ENCODE assay signal across 24 cellular contexts in the genomic region with DNA sequence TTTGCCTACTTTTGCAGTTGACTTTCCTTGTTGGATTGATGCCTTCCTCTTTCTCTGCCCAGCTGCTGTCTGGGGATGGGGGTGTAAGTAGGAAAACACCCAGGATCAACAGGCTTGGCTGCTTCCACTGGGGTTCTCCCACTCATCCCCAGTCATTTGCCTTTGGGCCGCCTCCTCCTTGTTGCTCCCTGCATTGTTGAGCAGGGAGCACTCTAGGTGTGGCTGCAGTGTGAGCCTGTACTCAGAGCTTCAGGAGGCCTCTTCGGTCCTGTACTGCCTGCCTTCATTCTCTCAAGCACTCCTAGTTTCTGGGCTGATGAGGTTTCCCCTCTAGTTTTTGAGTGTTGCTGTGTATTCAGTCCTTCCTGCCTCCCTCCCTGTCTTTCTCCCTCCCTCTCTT. TPM values are rescaled to one million over a fixed set of nuclear protein-coding genes. Genes with fewer than 3 reads are reported as not detected.
DNase-seq lines count a peak whose midpoint lies in the region; ATAC-seq and TF ChIP-seq lines count a peak whose summit lies in the region.
"Had no signal": no experiment of that assay in that cellular context is flagged by ENCODE, and none has a peak within 500 bp of the region (broad histone marks: within the 10 kb centered on the region; RNA-seq: fewer than 3 reads in every experiment).

No MANE protein-coding gene starts in this region.

- no peak overlapping the region for H3K4me3 ChIP-seq in heart left ventricle
- no peak overlapping the region for H3K4me3 ChIP-seq in left ventricle myocardium inferior
- H3K4me3 ChIP-seq in body of pancreas: no peak overlapping the region
- no peak overlapping the region for H3K4me3 ChIP-seq in lower lobe of right lung
- no peak overlapping the region for H3K4me3 ChIP-seq in upper lobe of right lung
- H3K4me3 ChIP-seq in breast epithelium: no peak overlapping the region
- H3K4me3 ChIP-seq: BLaER1 treated with 17β-estradiol and CSF1 and Interleukin-3, amounts not matched to agents 10 nM and 100 nM; GM12878; GM23248; HAP-1 had no signal

- ATAC-seq in heart left ventricle (peak in 3 of 4 donors; percentile 34 to 62 (median 42)), body of pancreas (peak; percentile 25), lower lobe of right lung (peak; percentile 48 to 59), upper lobe of right lung (peak; percentile 64)
- ATAC-seq: GM12878, SK-N-SH treated with all-trans-retinoic acid at 6 μM for 48 hours had no signal

- intact Hi-C loops in heart left ventricle (cut with DNase I): no loop called here
- intact Hi-C loops in left ventricle myocardium inferior (cut with micrococcal nuclease): no loop called here
- intact Hi-C loops in body of pancreas (cut with DNase I): no loop called here
- intact Hi-C loops in lower lobe of right lung (cut with DNase I): no loop called here
- intact Hi-C loops in upper lobe of right lung (cut with DNase I): no loop called here
- intact Hi-C loops in breast epithelium (cut with DNase I; ENCODE audit: low total_unique reads): no loop called here

- H3K36me3 ChIP-seq in heart left ventricle: peaks cover 0 to 58% (median 21%) of the 10 kb centered on the region in 9 donors
- H3K36me3 ChIP-seq in left ventricle myocardium inferior: peaks cover 33% of the 10 kb centered on the region
- peaks cover 0 to 5% of the 10 kb centered on the region in 2 donors for H3K36me3 ChIP-seq in body of pancreas (replicated peaks in 1 of 2; ENCODE audit: insufficient read depth in 1 of 2, low read depth in 2 of 2)
- H3K36me3 ChIP-seq in lower lobe of right lung: no peaks in the 10 kb centered on the region
- H3K36me3 ChIP-seq in upper lobe of right lung: no peaks in the 10 kb centered on the region
- no peaks in the 10 kb centered on the region for H3K36me3 ChIP-seq in breast epithelium

- DNase-seq in heart left ventricle (peak in 1 of 5 donors; percentile 39), left ventricle myocardium inferior (no peak), body of pancreas (no peak), lower lobe of right lung (no peak), upper lobe of right lung (no peak), epidermal melanocyte (ENCODE audit: insufficient read length, low spot score) (no peak), breast epithelium (ENCODE audit: low spot score in 2 of 2) (no peak), RWPE1 (ENCODE audit: low spot score) (no peak)
- DNase-seq: 8988T; Caco-2; CD4-positive, alpha-beta memory T cell; DND-41; GM23248; MV-4-11; NCI-H1105 treated with DMSO at 0.1 percent for 48 hours; NCI-H2081; NCI-H2171; NCI-H446; NCI-H526 treated with DMSO at 0.1 percent for 48 hours; SIG-M5 had no signal

- TF ChIP-seq CTCF in heart left ventricle (IDR thresholded peaks at IDR 0.05) (no peak), left ventricle myocardium inferior (IDR thresholded peaks at IDR 0.05; ENCODE audit: borderline replicate concordance) (no peak), body of pancreas (IDR thresholded peaks at IDR 0.05) (no peak), lower lobe of right lung (IDR thresholded peaks at IDR 0.05) (no peak), upper lobe of right lung (IDR thresholded peaks at IDR 0.05) (no peak), breast epithelium (IDR thresholded peaks at IDR 0.05) (no peak), RWPE1 (conservative IDR thresholded peaks at IDR 0.05; ENCODE audit: low read depth) (no peak)

- H3K27me3 ChIP-seq in heart left ventricle: no peaks in the 10 kb centered on the region
- H3K27me3 ChIP-seq in left ventricle myocardium inferior (ENCODE audit: low read depth): no peaks in the 10 kb centered on the region
- no peaks in the 10 kb centered on the region for H3K27me3 ChIP-seq in body of pancreas
- no peaks in the 10 kb centered on the region for H3K27me3 ChIP-seq in lower lobe of right lung (ENCODE audit: low read depth)
- no peaks in the 10 kb centered on the region for H3K27me3 ChIP-seq in upper lobe of right lung
- no peaks in the 10 kb centered on the region for H3K27me3 ChIP-seq in breast epithelium
- H3K27me3 ChIP-seq: BLaER1 treated with 17β-estradiol and CSF1 and Interleukin-3, amounts not matched to agents 10 nM and 100 nM had no signal

- no peak overlapping the region for H3K27ac ChIP-seq in heart left ventricle
- no peak overlapping the region for H3K27ac ChIP-seq in left ventricle myocardium inferior (replicated peaks)
- H3K27ac ChIP-seq in body of pancreas: peak overlapping the region in 2 of 4 donors; percentile 16 to 38
- H3K27ac ChIP-seq in lower lobe of right lung: no peak overlapping the region
- no peak overlapping the region for H3K27ac ChIP-seq in upper lobe of right lung
- no peak overlapping the region for H3K27ac ChIP-seq in breast epithelium
- H3K27ac ChIP-seq in RWPE1: no peak overlapping the region
- H3K27ac ChIP-seq: BLaER1 treated with 17β-estradiol and CSF1 and Interleukin-3, amounts not matched to agents 10 nM and 100 nM; GM23248 had no signal

- TF ChIP-seq POLR2A in heart left ventricle (IDR thresholded peaks at IDR 0.05) (no peak), body of pancreas (IDR thresholded peaks at IDR 0.05) (no peak), breast epithelium (IDR thresholded peaks at IDR 0.05) (no peak)

- POLR2A ChIA-PET in RWPE1 (lab: Yijun Ruan, JAX; ENCODE audit: low non-redundant PET): no interaction called here

- H3K4me1 ChIP-seq in heart left ventricle (peaks cover 0 to 26% (median 5%) of the 10 kb centered on the region in 12 donors), left ventricle myocardium inferior (peaks cover 39% of the 10 kb centered on the region), body of pancreas (peaks cover 46% of the 10 kb centered on the region), lower lobe of right lung (no peaks in the 10 kb centered on the region), upper lobe of right lung (no peaks in the 10 kb centered on the region), breast epithelium (no peaks in the 10 kb centered on the region)
- H3K4me1 ChIP-seq: HAP-1 had no signal

- H3K9me3 ChIP-seq in heart left ventricle: no peaks in the 10 kb centered on the region
- H3K9me3 ChIP-seq in left ventricle myocardium inferior (replicated peaks): no peaks in the 10 kb centered on the region
- no peaks in the 10 kb centered on the region for H3K9me3 ChIP-seq in body of pancreas
- no peaks in the 10 kb centered on the region for H3K9me3 ChIP-seq in lower lobe of right lung
- no peaks in the 10 kb centered on the region for H3K9me3 ChIP-seq in upper lobe of right lung
- H3K9me3 ChIP-seq in breast epithelium: no peaks in the 10 kb centered on the region
- H3K9me3 ChIP-seq: Caco-2, HAP-1 had no signal

- CTCF ChIA-PET in RWPE1 (lab: Yijun Ruan, JAX): interaction anchor here (0.5 to 1.6 kb wide), 2 partner anchors 12 to 271 kb away, joined by 3 read pairs; a partner anchor contains a TSS

- WGBS in heart left ventricle, 4 donors: 69 to 87% (median 77%) methylated on average over 2 of the region's 2 CpGs
- 70 to 85% methylated on average over 2 of the region's 2 CpGs for WGBS in body of pancreas, 2 donors

RNA-seq across cellular contexts. Expression of a gene that starts 12.1 kb away (rescaled TPM):
- total RNA-seq in heart left ventricle: 100 to 1,000 TPM in 2 of 9 donors, 10 to 100 TPM in 7; 62.9 to 116 (median 86.7) TPM
- polyA plus RNA-seq in heart left ventricle: 10 to 100 TPM; 24.3 to 30.2 TPM
- total RNA-seq in left ventricle myocardium inferior: 79.7 TPM
- 100 to 1,000 TPM; 153 to 196 TPM for total RNA-seq in body of pancreas
- 51.7 TPM for total RNA-seq in lower lobe of right lung
- 54.2 TPM for total RNA-seq in upper lobe of right lung
- 100 to 1,000 TPM in 2 of 3 donors, 10 to 100 TPM in 1; 82.8 to 205 (median 109) TPM for total RNA-seq in breast epithelium
